1 cellular context compared by ENCODE assay signal in genomic region chr11:74084796-74085541, GRCh38.
TF ChIP-seq lines count a peak whose summit lies in the region.

No MANE protein-coding gene starts in this region.

TF ChIP-seq in HepG2, 621 proteins besides CTCF, POLR2A, EP300 and RAD21 (continued from another document and continues in another):
- TF ChIP-seq ARID5B (CRISPR knock-in tag; IDR thresholded peaks at IDR 0.05), result peak; percentile 58
- TF ChIP-seq ZNF354B (CRISPR knock-in tag; IDR thresholded peaks at IDR 0.05), result no peak
- TF ChIP-seq GTF3A (CRISPR knock-in tag; conservative IDR thresholded peaks at IDR 0.05), result no peak
- TF ChIP-seq FOXJ3 (CRISPR knock-in tag; IDR thresholded peaks at IDR 0.05; ENCODE audit: borderline replicate concordance), result no peak
- TF ChIP-seq ZNF362 (CRISPR knock-in tag; IDR thresholded peaks at IDR 0.05; ENCODE audit: borderline replicate concordance), result peak; percentile 95
- no peak for TF ChIP-seq ZNF260 (CRISPR knock-in tag; IDR thresholded peaks at IDR 0.05; ENCODE audit: borderline replicate concordance, low read depth)
- TF ChIP-seq ZNF33A (CRISPR knock-in tag; IDR thresholded peaks at IDR 0.05; ENCODE audit: borderline replicate concordance), result no peak
- 0 out of 2 replicates have a peak, but pooled peaks have one; percentile 12 for TF ChIP-seq LCORL (IDR thresholded peaks at IDR 0.05)
- peak; percentile 77 for TF ChIP-seq LCORL (CRISPR knock-in tag; IDR thresholded peaks at IDR 0.05)
- TF ChIP-seq ZNF121 (CRISPR knock-in tag; IDR thresholded peaks at IDR 0.05), result no peak
- TF ChIP-seq HNF4G (IDR thresholded peaks at IDR 0.05; ENCODE audit: borderline replicate concordance, low read depth, low read length), result peak; percentile 70; the same call in 1 of the 2 replicates
- TF ChIP-seq HNF4G (CRISPR knock-in tag; IDR thresholded peaks at IDR 0.05; ENCODE audit: borderline replicate concordance, low read depth), result no peak
- no peak for TF ChIP-seq DDIT3 (CRISPR knock-in tag; IDR thresholded peaks at IDR 0.05)
- TF ChIP-seq TBL1XR1 (IDR thresholded peaks at IDR 0.05; ENCODE audit: borderline replicate concordance, low read length, partially characterized antibody), result no peak
- no peak for TF ChIP-seq ZNF710 (CRISPR knock-in tag; IDR thresholded peaks at IDR 0.05; ENCODE audit: borderline replicate concordance)
- no peak for TF ChIP-seq ESRRA (CRISPR knock-in tag; IDR thresholded peaks at IDR 0.05; ENCODE audit: low read depth)
- no peak for TF ChIP-seq ZBTB1 (CRISPR knock-in tag; IDR thresholded peaks at IDR 0.05; ENCODE audit: borderline replicate concordance)
- no peak for TF ChIP-seq ZNF235 (CRISPR knock-in tag; IDR thresholded peaks at IDR 0.05; ENCODE audit: borderline replicate concordance)
- no peak for TF ChIP-seq SATB2 (CRISPR knock-in tag; IDR thresholded peaks at IDR 0.05)
- TF ChIP-seq ZNF503 (CRISPR knock-in tag; IDR thresholded peaks at IDR 0.05), result no peak
- no peak for TF ChIP-seq ZNF10 (CRISPR knock-in tag; IDR thresholded peaks at IDR 0.05; ENCODE audit: borderline replicate concordance, low read depth)
- TF ChIP-seq NONO (IDR thresholded peaks at IDR 0.05), result no peak
- TF ChIP-seq NONO (CRISPR knock-in tag; conservative IDR thresholded peaks at IDR 0.05), result no peak
- no peak for TF ChIP-seq NCOA5 (CRISPR knock-in tag; IDR thresholded peaks at IDR 0.05)
- no peak for TF ChIP-seq ZNF737 (CRISPR knock-in tag; IDR thresholded peaks at IDR 0.05; ENCODE audit: borderline replicate concordance)
- no peak for TF ChIP-seq SOX5 (CRISPR knock-in tag; IDR thresholded peaks at IDR 0.05; ENCODE audit: borderline replicate concordance)
- no peak for TF ChIP-seq AFF4 (CRISPR knock-in tag; IDR thresholded peaks at IDR 0.05)
- no peak for TF ChIP-seq THYN1 (CRISPR knock-in tag; IDR thresholded peaks at IDR 0.05; ENCODE audit: borderline replicate concordance, low read depth)
- TF ChIP-seq MBNL3 (CRISPR knock-in tag; conservative IDR thresholded peaks at IDR 0.05), result no peak
- TF ChIP-seq DR1 (CRISPR knock-in tag; IDR thresholded peaks at IDR 0.05), result no peak
- TF ChIP-seq RCOR2 (CRISPR knock-in tag; IDR thresholded peaks at IDR 0.05), result 0 out of 2 replicates have a peak, but pooled peaks have one; percentile 50
- no peak for TF ChIP-seq ZNF550 (CRISPR knock-in tag; IDR thresholded peaks at IDR 0.05; ENCODE audit: borderline replicate concordance)
- TF ChIP-seq SP5 (CRISPR knock-in tag; IDR thresholded peaks at IDR 0.05; ENCODE audit: borderline replicate concordance, low read depth), result peak; percentile 93
- TF ChIP-seq ZMYM3 (CRISPR knock-in tag; IDR thresholded peaks at IDR 0.05), result peak; percentile 32; the same call in 1 of the 2 replicates
- TF ChIP-seq EED (CRISPR knock-in tag; IDR thresholded peaks at IDR 0.05), result no peak
- no peak for TF ChIP-seq NFE2 (CRISPR knock-in tag; IDR thresholded peaks at IDR 0.05)
- TF ChIP-seq ZNF512 (CRISPR knock-in tag; IDR thresholded peaks at IDR 0.05), result 0 out of 2 replicates have a peak, but pooled peaks have one; percentile 80
- TF ChIP-seq HES4 (CRISPR knock-in tag; IDR thresholded peaks at IDR 0.05; ENCODE audit: borderline replicate concordance), result no peak
- no peak for TF ChIP-seq BRD4 (CRISPR knock-in tag; IDR thresholded peaks at IDR 0.05)
- TF ChIP-seq REPIN1 (CRISPR knock-in tag; IDR thresholded peaks at IDR 0.05; ENCODE audit: borderline replicate concordance, low read depth), result no peak
- TF ChIP-seq SRSF9 (IDR thresholded peaks at IDR 0.05; ENCODE audit: borderline replicate concordance, insufficient read depth, low read depth, low read length, poor library complexity, severe bottlenecking), result no peak
- no peak for TF ChIP-seq ZNF564 (CRISPR knock-in tag; IDR thresholded peaks at IDR 0.05)
- TF ChIP-seq SNAI1 (CRISPR knock-in tag; IDR thresholded peaks at IDR 0.05; ENCODE audit: borderline replicate concordance), result no peak
- TF ChIP-seq ZNF138 (CRISPR knock-in tag; IDR thresholded peaks at IDR 0.05; ENCODE audit: low read depth), result no peak
- no peak for TF ChIP-seq JUNB (CRISPR knock-in tag; IDR thresholded peaks at IDR 0.05; ENCODE audit: borderline replicate concordance)
- TF ChIP-seq FUBP1 (CRISPR knock-in tag; IDR thresholded peaks at IDR 0.05; ENCODE audit: borderline replicate concordance), result no peak
- TF ChIP-seq ZNF547 (CRISPR knock-in tag; IDR thresholded peaks at IDR 0.05), result no peak
- no peak for TF ChIP-seq TAF15 (IDR thresholded peaks at IDR 0.05; ENCODE audit: low read depth, low read length, poor library complexity, severe bottlenecking)
- no peak for TF ChIP-seq ATAD3A (CRISPR knock-in tag; IDR thresholded peaks at IDR 0.05)
- no peak for TF ChIP-seq MTF2 (CRISPR knock-in tag; IDR thresholded peaks at IDR 0.05; ENCODE audit: borderline replicate concordance)
- 0 out of 2 replicates have a peak, but pooled peaks have one; percentile 6 for TF ChIP-seq ZFY (CRISPR knock-in tag; IDR thresholded peaks at IDR 0.05)
- 0 out of 2 replicates have a peak, but pooled peaks have one; percentile 7 for TF ChIP-seq HMG20A (CRISPR knock-in tag; IDR thresholded peaks at IDR 0.05; ENCODE audit: borderline replicate concordance)
- no peak for TF ChIP-seq KDM3A (CRISPR knock-in tag; IDR thresholded peaks at IDR 0.05; ENCODE audit: low read depth)
- TF ChIP-seq ZSCAN20 (CRISPR knock-in tag; IDR thresholded peaks at IDR 0.05; ENCODE audit: borderline replicate concordance), result no peak
